ENCODE assay signal across 13 cellular contexts in genomic region chr14:102733326-102733725, GRCh38.
"Had no signal": no experiment of that assay in that cellular context is flagged by ENCODE, and none has a peak within 500 bp of the region (broad histone marks: within the 10 kb centered on the region; RNA-seq: fewer than 3 reads in every experiment).

No MANE protein-coding gene starts in this region.

- ATAC-seq: stimulated activated memory B cell treated with anti-CD40 and anti-IgM and Interleukin-4, amounts not matched to agents 10 μg/mL and 1 μg/mL and 100 μg/mL, for 72 hours had no signal

- H3K27ac ChIP-seq: adrenal gland, coronary artery, thyroid gland, vagina, WERI-Rb-1 had no signal

- H3K4me1 ChIP-seq: adrenal gland, thyroid gland, vagina had no signal

- H3K9me3 Mint-ChIP-seq: stimulated activated memory B cell treated with anti-CD40 and anti-IgM and Interleukin-4, amounts not matched to agents 10 μg/mL and 1 μg/mL and 100 μg/mL, for 72 hours had no signal

- H3K36me3 ChIP-seq: adrenal gland, thyroid gland had no signal

- H3K4me3 ChIP-seq: adrenal gland, coronary artery, thyroid gland, vagina had no signal

- H3K4me3 Mint-ChIP-seq: stimulated activated memory B cell treated with anti-CD40 and anti-IgM and Interleukin-4, amounts not matched to agents 10 μg/mL and 1 μg/mL and 100 μg/mL, for 72 hours had no signal

- H3K4me1 Mint-ChIP-seq: stimulated activated memory B cell treated with anti-CD40 and anti-IgM and Interleukin-4, amounts not matched to agents 10 μg/mL and 1 μg/mL and 100 μg/mL, for 72 hours had no signal

- H3K27me3 Mint-ChIP-seq: stimulated activated memory B cell treated with anti-CD40 and anti-IgM and Interleukin-4, amounts not matched to agents 10 μg/mL and 1 μg/mL and 100 μg/mL, for 72 hours had no signal

- H3K9me3 ChIP-seq: adrenal gland, thyroid gland, vagina had no signal

- DNase-seq: activated CD4-positive, alpha-beta T cell treated with anti-CD3 and anti-CD28 coated beads for 4 hours; activated naive CD4-positive, alpha-beta T cell treated with anti-CD3 and anti-CD28 coated beads, Interleukin-2, amount 50 U/mL, for 16 hours; caudate nucleus; effector CD4-positive, alpha-beta T cell; foreskin fibroblast; hypothalamus; stimulated activated CD4-positive, alpha-beta T cell treated with anti-CD3 and anti-CD28 coated beads, Interleukin-2, amount 100 ng/mL, for 48 hours; thyroid gland; WERI-Rb-1 had no signal

- H3K27me3 ChIP-seq: adrenal gland, thyroid gland, vagina had no signal

- H3K27ac Mint-ChIP-seq: stimulated activated memory B cell treated with anti-CD40 and anti-IgM and Interleukin-4, amounts not matched to agents 10 μg/mL and 1 μg/mL and 100 μg/mL, for 72 hours had no signal
